Comparison of ENCODE assay signal across 8 cellular contexts in the genomic region with DNA sequence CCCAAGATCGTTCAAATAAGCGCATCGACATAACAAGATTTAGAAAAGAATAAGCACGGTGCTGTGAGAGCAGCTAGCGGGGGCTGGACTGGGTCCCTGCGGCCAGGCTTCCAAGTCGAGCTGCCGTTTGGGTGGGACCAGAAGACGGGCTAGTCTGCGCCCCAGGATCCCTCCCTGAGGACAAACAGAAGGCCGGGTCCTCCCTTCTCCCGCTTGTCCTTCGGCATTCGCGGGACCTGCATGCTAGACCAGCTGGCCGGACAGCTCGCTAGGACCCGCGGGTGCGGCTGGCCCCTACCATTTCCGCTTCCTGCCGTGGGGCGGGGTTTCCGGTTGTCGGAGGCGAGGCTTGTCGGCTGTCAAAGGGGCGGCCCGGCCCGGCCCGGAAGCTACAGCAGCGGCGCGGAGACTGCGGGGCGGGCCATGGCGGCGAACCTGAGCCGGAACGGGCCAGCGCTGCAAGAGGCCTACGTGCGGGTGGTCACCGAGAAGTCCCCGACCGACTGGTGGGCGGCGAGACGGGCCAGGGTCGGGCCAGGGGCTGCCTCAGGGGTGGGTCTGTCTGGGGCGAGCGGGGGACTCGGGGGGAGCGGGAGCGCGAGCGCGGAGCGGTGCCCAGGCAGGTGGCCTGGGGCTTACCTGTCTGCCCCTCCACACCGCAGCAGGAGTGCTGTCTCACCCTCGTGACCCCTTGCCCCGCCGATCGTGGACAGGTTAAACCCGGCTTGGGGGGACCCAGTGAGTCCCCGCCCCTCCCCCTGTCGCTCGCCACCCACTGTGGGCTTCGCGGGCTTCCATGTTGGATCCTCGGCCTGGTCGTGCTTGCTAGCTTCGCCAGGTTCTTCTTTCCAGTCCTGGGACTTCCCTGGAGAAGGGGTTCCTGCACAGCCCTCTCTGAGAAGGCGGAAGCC. TPM values are rescaled to one million over a fixed set of nuclear protein-coding genes. Genes with fewer than 3 reads are reported as not detected.
DNase-seq lines count a peak whose midpoint lies in the region; ATAC-seq, FAIRE-seq and TF ChIP-seq lines count a peak whose summit lies in the region.

A gene (plus strand): TSS at position 388 of the 911 bp plus-strand sequence. CDS start 36 bp downstream, at position 424.

- peak within 1 kb of the TSS; percentile 99 for H3K27ac Mint-ChIP-seq in T-helper 17 cell

- H3K27me3 Mint-ChIP-seq in T-helper 17 cell = no peaks in the 10 kb centered on the region

- H3K36me3 Mint-ChIP-seq in T-helper 17 cell (ENCODE audit: low read depth) = peaks cover 4% of the 10 kb centered on the region

- DNase-seq in GM12891 (ENCODE audit: insufficient read length, low spot score) (peak; percentile 88), NCI-H1417 (lab: John Stamatoyannopoulos, UW) (peak; percentile 85 to 88 (median 85)), T-helper 17 cell (peak; percentile 78 to 82 (median 80)), left ventricle myocardium superior (peak; percentile 98), pulmonary artery endothelial cell (ENCODE audit: low read depth, low spot score) (peak; percentile 30), urothelium cell line (ENCODE audit: low spot score) (peak; percentile 97)

- peak within 1 kb of the TSS; percentile 82 for H3K27ac ChIP-seq in angular gyrus (ENCODE audit: low read depth, low read length)

- peaks cover 40% of the 10 kb centered on the region for H3K4me1 Mint-ChIP-seq in T-helper 17 cell

- H3K4me3 Mint-ChIP-seq in T-helper 17 cell = peak within 1 kb of the TSS; percentile 95

- H3K9me3 ChIP-seq in T-helper 17 cell (ENCODE audit: control insufficient read depth, low read length, poor library complexity, severe bottlenecking) = no peaks in the 10 kb centered on the region

- FAIRE-seq in GM12891 (lab: Jason Lieb, UNC) (peak; percentile 85), urothelium cell line (lab: Jason Lieb, UNC) (no peak)

- intact Hi-C loops in left ventricle myocardium superior (cut with micrococcal nuclease) = no loop called here

- TF ChIP-seq POLR2A in GM12891 (IDR thresholded peaks at IDR 0.05; ENCODE audit: low read depth, low read length) = peak; percentile 93

- ATAC-seq in HG02678 (IDR thresholded peaks at IDR 0.05; ENCODE audit: unreplicated experiment) (peak; percentile 76), T-helper 17 cell (peak; percentile 65), left ventricle myocardium superior (peak; percentile 93)

TF ChIP-seq in GM12891, 5 proteins besides CTCF, POLR2A, EP300 and RAD21:
- TF ChIP-seq POU2F2 (IDR thresholded peaks at IDR 0.05; ENCODE audit: low read depth, low read length) = peak; percentile 71
- peak; percentile 79 for TF ChIP-seq TAF1 (IDR thresholded peaks at IDR 0.05; ENCODE audit: low read depth, low read length)
- peak; percentile 90 for TF ChIP-seq POLR2AphosphoS5 (IDR thresholded peaks at IDR 0.05; ENCODE audit: low read depth, low read length)
- no peak for TF ChIP-seq PAX5 (IDR thresholded peaks at IDR 0.05; ENCODE audit: insufficient read depth, low read length, severe bottlenecking)
- TF ChIP-seq SPI1 (IDR thresholded peaks at IDR 0.05; ENCODE audit: low read depth, low read length) = peak; percentile 24; the same call in 1 of the 2 replicates

RNA-seq across cellular contexts. Expression of the gene that starts here (rescaled TPM):
- 92.7 TPM for polyA plus RNA-seq in GM12891 (2012; ENCODE audit: low read depth, missing spikeins)
- total RNA-seq in T-helper 17 cell = 100 to 1,000 TPM in 1 of 2 donors, 10 to 100 TPM in 1; 91.1 to 104 TPM
- total RNA-seq in left ventricle myocardium superior = 31.2 TPM
- 197 and 200 TPM in 2 replicates for total RNA-seq in pulmonary artery endothelial cell

Comparison
In these comparisons a context has a peak if more than half of its experiments do, and no peak if none do; other contexts are left out.
1. Peak in every context shown above with its lines: DNase-seq, ATAC-seq and H3K27ac ChIP-seq.
2. DNase-seq: peak in every context shown above with its lines; median percentile 98 in left ventricle myocardium superior; 97 in urothelium cell line; 88 in GM12891; 85 in NCI-H1417; 80 in T-helper 17 cell; 30 in pulmonary artery endothelial cell.